ENCODE assay signal across 13 cellular contexts in the genomic region with DNA sequence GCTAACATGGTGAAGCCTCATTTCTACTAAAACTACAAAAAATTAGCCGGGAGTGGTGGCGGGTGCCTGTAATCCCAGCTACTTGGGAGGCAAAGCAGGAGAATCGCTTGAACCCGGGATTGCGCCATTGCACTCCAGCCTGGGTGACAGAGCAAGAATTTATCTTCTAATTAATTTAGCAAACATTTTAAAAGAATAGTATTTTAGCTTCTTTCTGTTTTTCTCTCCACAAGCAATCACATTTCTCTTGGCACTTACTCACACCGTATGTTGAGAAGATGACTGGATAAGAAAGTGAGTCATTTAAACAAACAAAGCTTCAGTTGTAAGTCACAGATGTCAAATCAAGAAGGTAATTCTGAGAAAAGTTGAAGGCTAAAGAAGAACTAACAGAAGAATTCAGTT.
A peak's percentile ranks its signal among the peaks of the same experiment; 100 is the strongest.
DNase-seq lines count a peak whose midpoint lies in the region; FAIRE-seq and TF ChIP-seq lines count a peak whose summit lies in the region.
"Had no signal": no experiment of that assay in that cellular context is flagged by ENCODE, and none has a peak within 500 bp of the region (broad histone marks: within the 10 kb centered on the region; RNA-seq: fewer than 3 reads in every experiment).

No MANE protein-coding gene starts in this region.

- FAIRE-seq in keratinocyte (lab: Jason Lieb, UNC): peak; percentile 41

- in situ Hi-C loops in ACHN (cut with HindIII; ENCODE audit: low pct_ligation_motif_present, low pct_unique_long_range_greater_than_20kb, low sequenced_read_pairs) (no loop called here), brain microvascular endothelial cell (cut with HindIII; ENCODE audit: low pct_ligation_motif_present, low sequenced_read_pairs) (no loop called here)

- H3K4me3 ChIP-seq in brain microvascular endothelial cell (ENCODE audit: low read depth, low read length) (no peak overlapping the region), keratinocyte (ENCODE audit: control insufficient read depth in 2 of 3, extremely low read depth in 1 of 3, insufficient read depth in 2 of 3, low read depth in 1 of 3, low read length in 3 of 3) (no peak overlapping the region)
- no peak overlapping the region for H3K4me3 ChIP-seq in CD4-positive, alpha-beta memory T cell (ENCODE audit: low read length in 2 of 2)
- H3K4me3 ChIP-seq: esophagus squamous epithelium, sigmoid colon had no signal

- no peaks in the 10 kb centered on the region for H3K9me3 Mint-ChIP-seq in CD4-positive, alpha-beta memory T cell

- no peaks in the 10 kb centered on the region for H4K20me1 ChIP-seq in keratinocyte (ENCODE audit: control insufficient read depth, extremely low read depth, insufficient read depth, low read length)

- no peaks in the 10 kb centered on the region for H3K27me3 ChIP-seq in brain microvascular endothelial cell (replicated peaks)
- H3K27me3 ChIP-seq in keratinocyte (ENCODE audit: control insufficient read depth, extremely low read depth, insufficient read depth, low read length): no peaks in the 10 kb centered on the region
- no peaks in the 10 kb centered on the region for H3K27me3 ChIP-seq in CD4-positive, alpha-beta memory T cell (ENCODE audit: insufficient read depth, low read length)
- H3K27me3 ChIP-seq: esophagus squamous epithelium, sigmoid colon had no signal

- H2AFZ ChIP-seq in keratinocyte (ENCODE audit: control insufficient read depth, low read length): no peak overlapping the region

- H3K27ac Mint-ChIP-seq in CD4-positive, alpha-beta memory T cell: no peak overlapping the region

- intact Hi-C loops in CD4-positive, alpha-beta memory T cell (cut with micrococcal nuclease): no loop called here

- dilution Hi-C loops in keratinocyte (cut with MboI; ENCODE audit: extremely low pct_ligation_motif_present, low sequenced_read_pairs): no loop called here

- no peaks in the 10 kb centered on the region for H3K36me3 Mint-ChIP-seq in CD4-positive, alpha-beta memory T cell

- H3K27ac ChIP-seq in brain microvascular endothelial cell (peak overlapping the region; percentile 60), keratinocyte (ENCODE audit: control insufficient read depth, insufficient read depth, low read length) (peak overlapping the region; percentile 10)
- H3K27ac ChIP-seq in CD4-positive, alpha-beta memory T cell (ENCODE audit: low read depth, low read length): no peak overlapping the region
- H3K27ac ChIP-seq: sigmoid colon had no signal

- H3K9ac ChIP-seq in keratinocyte (ENCODE audit: control insufficient read depth, extremely low read depth, insufficient read depth, low read length): no peak overlapping the region

- no peaks in the 10 kb centered on the region for H3K4me1 Mint-ChIP-seq in CD4-positive, alpha-beta memory T cell

- H3K4me2 ChIP-seq in keratinocyte (ENCODE audit: control insufficient read depth, extremely low read depth, insufficient read depth, low read depth, low read length): no peak overlapping the region

- H3K4me3 Mint-ChIP-seq in CD4-positive, alpha-beta memory T cell: no peak overlapping the region

- no peaks in the 10 kb centered on the region for H3K79me2 ChIP-seq in keratinocyte (ENCODE audit: control insufficient read depth, insufficient read depth, low read length)

- no peaks in the 10 kb centered on the region for H3K27me3 Mint-ChIP-seq in CD4-positive, alpha-beta memory T cell

- H3K36me3 ChIP-seq in brain microvascular endothelial cell (replicated peaks) (no peaks in the 10 kb centered on the region), keratinocyte (ENCODE audit: control insufficient read depth in 2 of 2, extremely low read depth in 1 of 2, insufficient read depth in 2 of 2, low read length in 2 of 2) (no peaks in the 10 kb centered on the region)
- no peaks in the 10 kb centered on the region for H3K36me3 ChIP-seq in CD4-positive, alpha-beta memory T cell (ENCODE audit: insufficient read depth, low read length)
- H3K36me3 ChIP-seq: esophagus squamous epithelium, sigmoid colon had no signal

- DNase-seq in ACHN: peak; percentile 49
- DNase-seq in HS-27A (ENCODE audit: low read depth): peak; percentile 43
- DNase-seq in brain microvascular endothelial cell: peak; percentile 64
- no peak for DNase-seq in keratinocyte (ENCODE audit: low read depth, low spot score)
- DNase-seq in C1 segment of cervical spinal cord (lab: John Stamatoyannopoulos, UW): no peak
- no peak for DNase-seq in CD4-positive, alpha-beta memory T cell
- DNase-seq in stimulated activated CD4-positive, alpha-beta T cell treated with anti-CD3 and anti-CD28 coated beads, Interleukin-4, amount 100 ng/mL, for 4 hours: no peak
- no peak for DNase-seq in activated CD4-positive, CD25-positive, alpha-beta regulatory T cell (lab: John Stamatoyannopoulos, UW)
- DNase-seq: AML-193; esophagus squamous epithelium; NCI-H524; sigmoid colon; stimulated activated CD8-positive, alpha-beta memory T cell treated with anti-CD3 and anti-CD28 coated beads, Interleukin-4, amount 100 ng/mL, for 48 hours had no signal

- POLR2A ChIA-PET in CD4-positive, alpha-beta memory T cell (lab: Charles Lee; ENCODE audit: partially characterized antibody): no interaction called here

- TF ChIP-seq CTCF in brain microvascular endothelial cell (IDR thresholded peaks at IDR 0.05; ENCODE audit: low read depth, low read length, missing control alignments) (no peak), keratinocyte (optimal IDR thresholded peaks at IDR 0.05 in 1 of 3, IDR thresholded peaks at IDR 0.05 in 1 of 3, conservative IDR thresholded peaks at IDR 0.05 in 1 of 3; ENCODE audit: extremely low read depth in 1 of 3, insufficient read depth in 2 of 3, low read length in 3 of 3) (no peak)

- no peaks in the 10 kb centered on the region for H3K9me1 ChIP-seq in keratinocyte (ENCODE audit: control insufficient read depth, extremely low read depth, insufficient read depth, low read length)

- no peaks in the 10 kb centered on the region for H3K9me3 ChIP-seq in keratinocyte (ENCODE audit: control insufficient read depth, low read depth, low read length)
- H3K9me3 ChIP-seq in CD4-positive, alpha-beta memory T cell (ENCODE audit: control insufficient read depth in 1 of 2, low read length in 2 of 2): no peaks in the 10 kb centered on the region
- H3K9me3 ChIP-seq: esophagus squamous epithelium, sigmoid colon had no signal

- CTCF ChIA-PET in CD4-positive, alpha-beta memory T cell (lab: Charles Lee; ENCODE audit: partially characterized antibody): no interaction called here

- H3K4me1 ChIP-seq in keratinocyte (ENCODE audit: control insufficient read depth, extremely low read depth, insufficient read depth, low read length): peaks cover 10% of the 10 kb centered on the region
- H3K4me1 ChIP-seq in CD4-positive, alpha-beta memory T cell (ENCODE audit: insufficient read depth, low read length): no peaks in the 10 kb centered on the region
- H3K4me1 ChIP-seq: sigmoid colon had no signal

Comparison
In these comparisons a context has a peak if more than half of its experiments do, and no peak if none do; other contexts are left out.
1. DNase-seq: peak in ACHN (single experiment), HS-27A (single experiment) and brain microvascular endothelial cell (single experiment); none in keratinocyte (single experiment), C1 segment of cervical spinal cord (0 of 14), CD4-positive, alpha-beta memory T cell (0 of 5), stimulated activated CD4-positive, alpha-beta T cell treated with anti-CD3 and anti-CD28 coated beads, Interleukin-4, amount 100 ng/mL, for 4 hours (0 of 2) and activated CD4-positive, CD25-positive, alpha-beta regulatory T cell (0 of 4).